In genomic region chr4:105179539-105180401, GRCh38 we compare ENCODE assay signal across 2 cellular contexts.
TF ChIP-seq lines count a peak whose summit lies in the region.

No MANE protein-coding gene starts in this region.

TF ChIP-seq in GM12891, 5 proteins besides CTCF, POLR2A, EP300 and RAD21 (continued from another document):
- TF ChIP-seq POLR2AphosphoS5 (IDR thresholded peaks at IDR 0.05; ENCODE audit: low read depth, low read length) = no peak

TF ChIP-seq in K562, 482 proteins besides CTCF, POLR2A, EP300 and RAD21 (continued from another document):
- TF ChIP-seq PKNOX1 (IDR thresholded peaks at IDR 0.05) = peak; percentile 38; the same call in 1 of the 2 replicates
- TF ChIP-seq ARID3B (CRISPR knock-in tag; IDR thresholded peaks at IDR 0.05; ENCODE audit: borderline replicate concordance) = no peak
- no peak for TF ChIP-seq ZNF77 (CRISPR knock-in tag; IDR thresholded peaks at IDR 0.05)
- TF ChIP-seq TCF7L2 (IDR thresholded peaks at IDR 0.05; ENCODE audit: low read depth, low read length) = no peak
- no peak for TF ChIP-seq NR2C2 (CRISPR knock-in tag; IDR thresholded peaks at IDR 0.05)
- TF ChIP-seq NR2C2 (tag; IDR thresholded peaks at IDR 0.05) = 0 out of 2 replicates have a peak, but pooled peaks have one; percentile 16
- TF ChIP-seq ZBED1 (IDR thresholded peaks at IDR 0.05) = no peak
